Comparison of ENCODE assay signal across 18 cellular contexts in genomic region chr20:47479506-47479905, GRCh38. TPM values are rescaled to one million over a fixed set of nuclear protein-coding genes. Genes with fewer than 3 reads are reported as not detected.
DNase-seq lines count a peak whose midpoint lies in the region; ATAC-seq and TF ChIP-seq lines count a peak whose summit lies in the region.
"Had no signal": no experiment of that assay in that cellular context is flagged by ENCODE, and none has a peak within 500 bp of the region (broad histone marks: within the 10 kb centered on the region; RNA-seq: fewer than 3 reads in every experiment).

No MANE protein-coding gene starts in this region.

- no peaks in the 10 kb centered on the region for H3K9me3 Mint-ChIP-seq in T-helper 2 cell treated with Interferon-gamma antibody and Interleukin-4, amounts not matched to agents 5 μg/mL and 100 μg/mL, for 36 hours
- H3K9me3 Mint-ChIP-seq in endodermal cell (no peaks in the 10 kb centered on the region), progenitor cell of endocrine pancreas (ENCODE audit: low read depth) (no peaks in the 10 kb centered on the region)
- H3K9me3 Mint-ChIP-seq: activated naive CD4-positive, alpha-beta T cell treated with anti-CD3 and anti-CD28 coated beads, Interleukin-2, amount 10 ng/mL, durations not matched to agents 7 days and 5 days; GM23338; neural crest cell had no signal

- no peak overlapping the region for H3K4me3 Mint-ChIP-seq in T-helper 2 cell treated with Interferon-gamma antibody and Interleukin-4, amounts not matched to agents 5 μg/mL and 100 μg/mL, for 36 hours
- H3K4me3 Mint-ChIP-seq in endodermal cell = no peak overlapping the region
- no peak overlapping the region for H3K4me3 Mint-ChIP-seq in progenitor cell of endocrine pancreas (ENCODE audit: low read depth)
- H3K4me3 Mint-ChIP-seq: activated naive CD4-positive, alpha-beta T cell treated with anti-CD3 and anti-CD28 coated beads, Interleukin-2, amount 10 ng/mL, durations not matched to agents 7 days and 5 days; GM23338; neural crest cell had no signal

- ATAC-seq in GM18907 (IDR thresholded peaks at IDR 0.05; ENCODE audit: unreplicated experiment) = no peak
- ATAC-seq: GM23338, sciatic nerve had no signal

- no peaks in the 10 kb centered on the region for H3K4me1 ChIP-seq in endodermal cell (ENCODE audit: control insufficient read depth, insufficient read depth, low read length)

- no peaks in the 10 kb centered on the region for H3K36me3 ChIP-seq in endodermal cell (ENCODE audit: control insufficient read depth, insufficient read depth, low read length)

- H3K27me3 Mint-ChIP-seq in T-helper 2 cell treated with Interferon-gamma antibody and Interleukin-4, amounts not matched to agents 5 μg/mL and 100 μg/mL, for 36 hours (ENCODE audit: low read depth) = no peaks in the 10 kb centered on the region
- H3K27me3 Mint-ChIP-seq in endodermal cell (ENCODE audit: insufficient read depth) = no peaks in the 10 kb centered on the region
- peaks cover 3% of the 10 kb centered on the region for H3K27me3 Mint-ChIP-seq in progenitor cell of endocrine pancreas
- H3K27me3 Mint-ChIP-seq: activated naive CD4-positive, alpha-beta T cell treated with anti-CD3 and anti-CD28 coated beads, Interleukin-2, amount 10 ng/mL, durations not matched to agents 7 days and 5 days had no signal

- H3K4me3 ChIP-seq in endodermal cell (ENCODE audit: low read length) = no peak overlapping the region
- H3K4me3 ChIP-seq: GM23338 had no signal

- H3K4me1 Mint-ChIP-seq in T-helper 2 cell treated with Interferon-gamma antibody and Interleukin-4, amounts not matched to agents 5 μg/mL and 100 μg/mL, for 36 hours (ENCODE audit: low read depth) = peaks cover 41% of the 10 kb centered on the region
- H3K4me1 Mint-ChIP-seq in endodermal cell (peaks cover 13% of the 10 kb centered on the region), progenitor cell of endocrine pancreas (ENCODE audit: low read depth) (peaks cover 3% of the 10 kb centered on the region)
- H3K4me1 Mint-ChIP-seq: GM23338, neural crest cell had no signal

- no peak overlapping the region for H3K9ac ChIP-seq in endodermal cell (ENCODE audit: extremely low read depth, low read length, poor library complexity, severe bottlenecking)

- TF ChIP-seq CTCF in endodermal cell (conservative IDR thresholded peaks at IDR 0.05) (no peak), progenitor cell of endocrine pancreas (IDR thresholded peaks at IDR 0.05; ENCODE audit: unreplicated experiment) (no peak)

- no peaks in the 10 kb centered on the region for H3K36me3 Mint-ChIP-seq in T-helper 2 cell treated with Interferon-gamma antibody and Interleukin-4, amounts not matched to agents 5 μg/mL and 100 μg/mL, for 36 hours (ENCODE audit: low read depth)
- H3K36me3 Mint-ChIP-seq in endodermal cell (ENCODE audit: low read depth) (no peaks in the 10 kb centered on the region), progenitor cell of endocrine pancreas (ENCODE audit: insufficient read depth) (no peaks in the 10 kb centered on the region)
- H3K36me3 Mint-ChIP-seq: activated naive CD4-positive, alpha-beta T cell treated with anti-CD3 and anti-CD28 coated beads, Interleukin-2, amount 10 ng/mL, durations not matched to agents 7 days and 5 days had no signal

- peak overlapping the region; percentile 70 for H3K27ac Mint-ChIP-seq in T-helper 2 cell treated with Interferon-gamma antibody and Interleukin-4, amounts not matched to agents 5 μg/mL and 100 μg/mL, for 36 hours
- H3K27ac Mint-ChIP-seq in endodermal cell = peak overlapping the region; percentile 52
- H3K27ac Mint-ChIP-seq in progenitor cell of endocrine pancreas = peak overlapping the region; percentile 59
- H3K27ac Mint-ChIP-seq: activated naive CD4-positive, alpha-beta T cell treated with anti-CD3 and anti-CD28 coated beads, Interleukin-2, amount 10 ng/mL, durations not matched to agents 7 days and 5 days; GM23338 had no signal

- no peaks in the 10 kb centered on the region for H3K9me3 ChIP-seq in endodermal cell (ENCODE audit: control insufficient read depth, low read length)

- H3K27me3 ChIP-seq in endodermal cell (ENCODE audit: control insufficient read depth, insufficient read depth, low read length, poor library complexity, severe bottlenecking) = no peaks in the 10 kb centered on the region

- DNase-seq in T-helper 2 cell treated with Interferon-gamma antibody and Interleukin-4, amounts not matched to agents 5 μg/mL and 100 μg/mL, for 36 hours (ENCODE audit: low spot score) = no peak
- DNase-seq in T-helper 2 cell = no peak
- peak; percentile 32 for DNase-seq in MV-4-11 (lab: John Stamatoyannopoulos, UW)
- no peak for DNase-seq in endodermal cell
- no peak for DNase-seq in progenitor cell of endocrine pancreas (ENCODE audit: low spot score, unreplicated experiment)
- DNase-seq in GF-D8 (lab: John Stamatoyannopoulos, UW) = no peak
- no peak for DNase-seq in NCI-H1694 treated with DMSO at 0.1 percent for 48 hours (lab: John Stamatoyannopoulos, UW)
- DNase-seq: activated naive CD4-positive, alpha-beta T cell treated with anti-CD3 and anti-CD28 coated beads, Interleukin-2, amount 10 ng/mL, durations not matched to agents 7 days and 5 days; Calu3; central memory CD4-positive, alpha-beta T cell; head of caudate nucleus; NCI-H187; stimulated activated CD4-positive, alpha-beta T cell treated with anti-CD3 and anti-CD28 coated beads, Interleukin-4, amount 100 ng/mL, for 24 hours; stimulated activated naive CD4-positive, alpha-beta T cell had no signal

- H3K27ac ChIP-seq in endodermal cell (ENCODE audit: low read depth, low read length) = no peak overlapping the region

RNA-seq across cellular contexts. Expression of gene NCOA3, which starts 22.2 kb away (rescaled TPM):
- total RNA-seq in endodermal cell = 10 to 100 TPM; 38.6 TPM
- 15.2 TPM for polyA plus RNA-seq in endodermal cell (2013, experiment 1 of 2)
- 14.4 TPM for polyA plus RNA-seq in endodermal cell (2013, experiment 2 of 2)
- total RNA-seq in progenitor cell of endocrine pancreas = 37.7 and 42.8 TPM in 2 replicates
